ENCODE assay signal across 24 cellular contexts in the genomic region with DNA sequence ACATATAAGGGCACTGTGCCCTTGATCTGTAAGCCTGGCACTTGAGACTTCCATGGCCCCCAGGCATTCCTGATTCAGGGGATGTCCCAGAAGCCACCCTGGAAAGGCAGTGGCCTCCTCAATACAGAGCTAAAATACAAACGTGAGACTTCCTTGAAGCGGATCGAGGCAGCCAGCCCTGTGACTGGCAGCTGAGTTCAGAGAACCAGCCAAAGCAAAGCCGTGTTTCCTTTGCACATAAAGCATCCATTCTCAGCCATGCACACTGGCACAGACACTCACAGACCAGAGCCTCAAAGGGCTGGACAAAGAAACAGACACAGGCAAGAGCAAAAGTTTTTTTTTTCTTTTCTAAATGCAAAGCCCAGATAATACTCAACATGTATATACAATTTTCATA. TPM values are rescaled to one million over a fixed set of nuclear protein-coding genes. Genes with fewer than 3 reads are reported as not detected.
A peak's percentile ranks its signal among the peaks of the same experiment; 100 is the strongest.
DNase-seq lines count a peak whose midpoint lies in the region; ATAC-seq and TF ChIP-seq lines count a peak whose summit lies in the region.
"Had no signal": no experiment of that assay in that cellular context is flagged by ENCODE, and none has a peak within 500 bp of the region (broad histone marks: within the 10 kb centered on the region; RNA-seq: fewer than 3 reads in every experiment).

No MANE protein-coding gene starts in this region.

- H3K9me3 Mint-ChIP-seq in Caco-2 (ENCODE audit: unreplicated experiment): peaks cover 15% of the 10 kb centered on the region
- H3K9me3 Mint-ChIP-seq: activated CD4-positive, alpha-beta memory T cell treated with anti-CD3 and anti-CD28 coated beads for 36 hours; CD8-positive, alpha-beta memory T cell had no signal

- H3K4me3 Mint-ChIP-seq in Caco-2 (ENCODE audit: unreplicated experiment): no peak overlapping the region
- H3K4me3 Mint-ChIP-seq: activated CD4-positive, alpha-beta memory T cell treated with anti-CD3 and anti-CD28 coated beads for 36 hours; CD8-positive, alpha-beta memory T cell; immature natural killer cell had no signal

- WGBS in smooth muscle cell (ENCODE audit: low lambda C conversion rate): 77% methylated on average over 4 of the region's 4 CpGs

- peak overlapping the region; percentile 94 for H3K27ac ChIP-seq in caudate nucleus (ENCODE audit: low read depth, low read length)
- no peak overlapping the region for H3K27ac ChIP-seq in smooth muscle cell (ENCODE audit: low read depth)
- no peak overlapping the region for H3K27ac ChIP-seq in Peyer's patch

- H3K36me3 Mint-ChIP-seq in Caco-2 (ENCODE audit: insufficient read depth, unreplicated experiment): no peaks in the 10 kb centered on the region
- H3K36me3 Mint-ChIP-seq: activated CD4-positive, alpha-beta memory T cell treated with anti-CD3 and anti-CD28 coated beads for 36 hours; CD8-positive, alpha-beta memory T cell; immature natural killer cell had no signal

- ATAC-seq in HG02678 (IDR thresholded peaks at IDR 0.05; ENCODE audit: unreplicated experiment): no peak
- ATAC-seq: GM12878, HCT116 had no signal

- H2AFZ ChIP-seq in smooth muscle cell (ENCODE audit: low read depth): no peak overlapping the region

- peak overlapping the region; percentile 65 for H3K27ac Mint-ChIP-seq in Caco-2 (ENCODE audit: unreplicated experiment)
- H3K27ac Mint-ChIP-seq: activated CD4-positive, alpha-beta memory T cell treated with anti-CD3 and anti-CD28 coated beads for 36 hours; CD8-positive, alpha-beta memory T cell; immature natural killer cell had no signal

- POLR2A ChIA-PET in Caco-2 (lab: Charles Lee): no interaction called here

- BruUV-seq in Caco-2 (replicated peaks; lab: Mats Ljungman, UMichigan): no TSS peak

- CTCF ChIA-PET in Caco-2 (lab: Charles Lee): no interaction called here

- H3K4me2 ChIP-seq in smooth muscle cell: no peak overlapping the region

- no peaks in the 10 kb centered on the region for H3K79me2 ChIP-seq in smooth muscle cell (ENCODE audit: low read depth)

- no peak for TF ChIP-seq POLR2A in Peyer's patch (IDR thresholded peaks at IDR 0.05)

- intact Hi-C loops in Caco-2 (cut with micrococcal nuclease; ENCODE audit: unreplicated experiment): no loop called here

- peaks cover 48% of the 10 kb centered on the region for H3K4me1 Mint-ChIP-seq in Caco-2 (ENCODE audit: low read depth, unreplicated experiment)
- H3K4me1 Mint-ChIP-seq: CD8-positive, alpha-beta memory T cell; immature natural killer cell had no signal

- DNase-seq in Caco-2 (no peak), caudate nucleus (lab: John Stamatoyannopoulos, UW) (peak in 52 of 61 donors; percentile 17 to 87 (median 66)), medulla oblongata (ENCODE audit: extremely low spot score) (peak; percentile 94), superior temporal gyrus (ENCODE audit: extremely low spot score) (peak; percentile 90), smooth muscle cell (lab: John Stamatoyannopoulos, UW; ENCODE audit: unreplicated experiment) (no peak), retina (no peak), Peyer's patch (no peak)
- DNase-seq: activated CD4-positive, alpha-beta memory T cell treated with anti-CD3 and anti-CD28 coated beads for 36 hours; activated CD4-positive, CD25-positive, alpha-beta regulatory T cell; activated effector memory CD4-positive, alpha-beta T cell treated with Interleukin-2 at 50 U/mL for 16 hours; CD8-positive, alpha-beta memory T cell; dermis blood vessel endothelial cell; DMS79; immature natural killer cell; KG1; NCI-H187 treated with DMSO at 0.1 percent for 48 hours; NCI-H526 treated with DMSO at 0.1 percent for 48 hours; spleen; stimulated activated CD4-positive, alpha-beta T cell treated with anti-CD3 and anti-CD28 coated beads, Interleukin-4, amount 100 ng/mL, for 1 hour; stimulated activated naive CD4-positive, alpha-beta T cell treated with Interleukin-2 at 50 U/mL for 16 hours; T-helper 9 cell had no signal

- H4K20me1 ChIP-seq in smooth muscle cell (ENCODE audit: low read depth): no peaks in the 10 kb centered on the region

- no peaks in the 10 kb centered on the region for H3F3A ChIP-seq in smooth muscle cell (ENCODE audit: low read depth)

- no peak overlapping the region for H3K9ac ChIP-seq in smooth muscle cell (ENCODE audit: low read depth)

- H3K4me1 ChIP-seq in Caco-2: peaks cover 19% of the 10 kb centered on the region
- no peaks in the 10 kb centered on the region for H3K4me1 ChIP-seq in smooth muscle cell (ENCODE audit: low read depth)
- peaks cover 0 to 2% (median 0%) of the 10 kb centered on the region in 4 donors for H3K4me1 ChIP-seq in Peyer's patch

- H3K4me3 ChIP-seq in Caco-2 (ENCODE audit: low read depth, low read length): no peak overlapping the region
- no peak overlapping the region for H3K4me3 ChIP-seq in smooth muscle cell
- H3K4me3 ChIP-seq in Peyer's patch: no peak overlapping the region
- H3K4me3 ChIP-seq: GM12878, spleen had no signal

- H3K27me3 ChIP-seq in Caco-2 (replicated peaks; ENCODE audit: control insufficient read depth, insufficient read depth, low read length) (no peaks in the 10 kb centered on the region), smooth muscle cell (ENCODE audit: low read depth) (no peaks in the 10 kb centered on the region), Peyer's patch (no peaks in the 10 kb centered on the region)
- H3K27me3 ChIP-seq: spleen had no signal

- no peaks in the 10 kb centered on the region for H3K27me3 Mint-ChIP-seq in Caco-2 (ENCODE audit: insufficient read depth, unreplicated experiment)
- H3K27me3 Mint-ChIP-seq: activated CD4-positive, alpha-beta memory T cell treated with anti-CD3 and anti-CD28 coated beads for 36 hours had no signal

- TF ChIP-seq CTCF in Caco-2 (IDR thresholded peaks at IDR 0.05; ENCODE audit: insufficient read depth in 1 of 2, low read depth in 1 of 2, low read length in 1 of 2, severe bottlenecking in 1 of 2, unreplicated experiment in 1 of 2) (no peak), smooth muscle cell (IDR thresholded peaks at IDR 0.05; ENCODE audit: borderline replicate concordance, insufficient read depth, poor library complexity, severe bottlenecking) (no peak), Peyer's patch (IDR thresholded peaks at IDR 0.05) (no peak)

- H3K36me3 ChIP-seq in Caco-2 (ENCODE audit: control insufficient read depth, insufficient read depth, low read length) (no peaks in the 10 kb centered on the region), smooth muscle cell (ENCODE audit: low read depth) (no peaks in the 10 kb centered on the region), Peyer's patch (no peaks in the 10 kb centered on the region)
- H3K36me3 ChIP-seq: spleen had no signal

- no peaks in the 10 kb centered on the region for H3K9me3 ChIP-seq in Caco-2
- H3K9me3 ChIP-seq in smooth muscle cell (replicated peaks; ENCODE audit: low read depth): no peaks in the 10 kb centered on the region
- no peaks in the 10 kb centered on the region for H3K9me3 ChIP-seq in Peyer's patch
- H3K9me3 ChIP-seq: spleen had no signal

RNA-seq across cellular contexts. Expression of gene CPEB4, which starts 18.8 kb away (rescaled TPM):
- total RNA-seq in Caco-2 (2022): 21.4 and 25.1 TPM in 2 replicates
- total RNA-seq in smooth muscle cell: 30.7 and 38.5 TPM in 2 replicates
- polyA plus RNA-seq in smooth muscle cell: 5.1 and 8.0 TPM in 2 replicates
- total RNA-seq in Peyer's patch: 10 to 100 TPM; 29.7 to 67.0 (median 57.6) TPM

Comparison
In these comparisons a context has a peak if more than half of its experiments do, and no peak if none do; other contexts are left out.
1. DNase-seq: peak in caudate nucleus (52 of 61), medulla oblongata (single experiment) and superior temporal gyrus (single experiment); none in Caco-2 (0 of 2), smooth muscle cell (single experiment), retina (single experiment) and Peyer's patch (0 of 3).